12 cellular contexts compared by ENCODE assay signal in genomic region chr2:75587954-75588587, GRCh38. TPM values are rescaled to one million over a fixed set of nuclear protein-coding genes. Genes with fewer than 3 reads are reported as not detected.
DNase-seq lines count a peak whose midpoint lies in the region; ATAC-seq, FAIRE-seq and TF ChIP-seq lines count a peak whose summit lies in the region.
"Had no signal": no experiment of that assay in that cellular context is flagged by ENCODE, and none has a peak within 500 bp of the region (broad histone marks: within the 10 kb centered on the region; RNA-seq: fewer than 3 reads in every experiment).

No MANE protein-coding gene starts in this region.

- intact Hi-C loops in right lobe of liver (cut with DNase I): no loop called here

- TF ChIP-seq POLR2A in H54 (IDR thresholded peaks at IDR 0.05; ENCODE audit: low read depth, low read length): no peak
- TF ChIP-seq POLR2A in right lobe of liver (IDR thresholded peaks at IDR 0.05): no peak

- H3K27ac ChIP-seq in ACC112 (ENCODE audit: low read depth, low read length) (peak overlapping the region; percentile 85), RWPE2 (ENCODE audit: poor library complexity, severe bottlenecking) (peak overlapping the region; percentile 94), right lobe of liver (no peak overlapping the region)

- FAIRE-seq in H54 (lab: Jason Lieb, UNC): peak; percentile 98

- H3K36me3 ChIP-seq in ACC112 (ENCODE audit: insufficient read depth, low read length) (no peaks in the 10 kb centered on the region), RWPE2 (ENCODE audit: low read depth) (no peaks in the 10 kb centered on the region), right lobe of liver (no peaks in the 10 kb centered on the region)

- H3K27me3 ChIP-seq in ACC112 (ENCODE audit: insufficient read depth, low read length): no peaks in the 10 kb centered on the region
- no peaks in the 10 kb centered on the region for H3K27me3 ChIP-seq in RWPE2 (ENCODE audit: insufficient read depth, poor library complexity, severe bottlenecking)
- H3K27me3 ChIP-seq in right lobe of liver: no peaks in the 10 kb centered on the region

- H3K9me3 ChIP-seq in RWPE2 (ENCODE audit: severe bottlenecking) (no peaks in the 10 kb centered on the region), right lobe of liver (peaks cover 0 to 3% (median 0%) of the 10 kb centered on the region in 4 donors)

- peak; percentile 95 for ATAC-seq in RWPE2 (ENCODE audit: low read depth)
- ATAC-seq in HG02970 (IDR thresholded peaks at IDR 0.05; ENCODE audit: low FRiP score, unreplicated experiment): no peak
- no peak for ATAC-seq in right lobe of liver

- no peaks in the 10 kb centered on the region for H3K79me2 ChIP-seq in ACC112 (ENCODE audit: control insufficient read depth, insufficient read depth, low read length, unreplicated experiment)

- TF ChIP-seq CTCF in RWPE2 (IDR thresholded peaks at IDR 0.05; ENCODE audit: poor library complexity, severe bottlenecking) (no peak), fibroblast of the aortic adventitia (IDR thresholded peaks at IDR 0.05; ENCODE audit: insufficient read depth, low read length) (no peak), right lobe of liver (IDR thresholded peaks at IDR 0.05) (no peak)

- DNase-seq in H54 (ENCODE audit: insufficient read length, low spot score): peak; percentile 34
- no peak for DNase-seq in RWPE2 (ENCODE audit: low spot score)
- peak; percentile 81 for DNase-seq in fibroblast of the aortic adventitia (ENCODE audit: low read depth)
- DNase-seq in Ammon's horn (ENCODE audit: low spot score): no peak
- DNase-seq in right lobe of liver: no peak
- no peak for DNase-seq in SW480 (ENCODE audit: low spot score)
- DNase-seq: activated CD4-positive, alpha-beta T cell treated with anti-CD3 and anti-CD28 coated beads for 48 hours; C1 segment of cervical spinal cord; effector CD8-positive, alpha-beta T cell; NCI-H2171 treated with DMSO at 0.1 percent for 48 hours had no signal

- WGBS in right lobe of liver (ENCODE audit: insufficient coverage, low coverage, low lambda C conversion rate, missing lambda C conversion rate): 85% methylated on average over 4 of the region's 5 CpGs

- H3K4me1 ChIP-seq in ACC112 (ENCODE audit: control insufficient read depth, insufficient read depth, low read length, unreplicated experiment): peaks cover 51% of the 10 kb centered on the region
- H3K4me1 ChIP-seq in RWPE2 (ENCODE audit: insufficient read depth, poor library complexity, severe bottlenecking): peaks cover 36% of the 10 kb centered on the region
- no peaks in the 10 kb centered on the region for H3K4me1 ChIP-seq in right lobe of liver

- peak overlapping the region; percentile 65 for H2AFZ ChIP-seq in ACC112 (ENCODE audit: low read length, unreplicated experiment)

- H3K4me3 ChIP-seq in ACC112 (ENCODE audit: low read depth, low read length) (no peak overlapping the region; the same call in none of the 2 replicates), RWPE2 (ENCODE audit: severe bottlenecking) (no peak overlapping the region), fibroblast of the aortic adventitia (ENCODE audit: low read depth, low read length) (no peak overlapping the region), right lobe of liver (no peak overlapping the region)

RNA-seq across cellular contexts. Expression of gene EVA1A, which starts 27.3 kb away (rescaled TPM):
- total RNA-seq in fibroblast of the aortic adventitia (ENCODE audit: low replicate concordance) (25.2 and 28.1 TPM in 2 replicates), right lobe of liver (100 to 1,000 TPM in 2 of 6 experiments, 10 to 100 TPM in 4; 30.6 to 125 (median 74.5) TPM)

RNA-seq across cellular contexts. Expression of gene MRPL19, which starts 58.5 kb away (rescaled TPM):
- total RNA-seq in fibroblast of the aortic adventitia (ENCODE audit: low replicate concordance) (38.0 and 150 TPM in 2 replicates), right lobe of liver (10 to 100 TPM; 41.4 to 50.2 (median 44.0) TPM)

Comparison
In these comparisons a context has a peak if more than half of its experiments do, and no peak if none do; other contexts are left out.
1. H3K27ac ChIP-seq: peak in ACC112 (single experiment) and RWPE2 (single experiment); none in right lobe of liver (0 of 3).
2. DNase-seq: peak in H54 (single experiment) and fibroblast of the aortic adventitia (single experiment); none in RWPE2 (single experiment), Ammon's horn (single experiment), right lobe of liver (0 of 3) and SW480 (single experiment).